In the genomic region with DNA sequence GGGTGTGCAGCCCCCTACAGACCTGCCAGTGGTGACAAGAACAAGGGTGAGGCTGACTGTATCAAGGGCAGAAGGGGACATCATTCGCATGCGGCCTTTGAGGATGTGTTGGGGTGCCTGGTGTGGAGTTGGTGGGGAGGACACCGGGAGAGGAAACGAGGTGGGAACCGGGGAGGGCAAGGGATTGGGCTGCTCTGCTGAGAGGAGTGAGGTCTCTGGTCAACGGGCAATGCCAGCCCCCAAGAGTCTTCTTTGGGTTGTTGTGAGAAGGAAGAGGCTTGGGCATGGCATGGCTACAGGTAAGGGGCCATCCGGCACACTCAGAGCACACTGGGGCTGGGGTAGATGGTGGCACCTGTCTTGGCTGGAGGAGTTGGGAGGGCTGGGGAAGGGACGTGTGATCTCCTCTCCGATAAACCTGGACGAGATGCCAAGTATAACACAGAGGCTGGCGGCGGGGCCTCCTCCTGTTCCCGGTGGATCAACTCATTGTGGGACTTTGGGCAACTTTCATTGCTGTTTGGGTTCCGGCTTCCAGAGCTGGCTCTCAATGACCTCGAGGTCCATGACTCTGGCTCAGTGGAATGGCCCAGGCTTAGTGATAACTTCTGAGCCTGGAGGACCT, we compare ENCODE assay signal across 18 cellular contexts. TPM values are rescaled to one million over a fixed set of nuclear protein-coding genes. Genes with fewer than 3 reads are reported as not detected.
A peak's percentile ranks its signal among the peaks of the same experiment; 100 is the strongest.
DNase-seq lines count a peak whose midpoint lies in the region; ATAC-seq, FAIRE-seq and TF ChIP-seq lines count a peak whose summit lies in the region.
"Had no signal": no experiment of that assay in that cellular context is flagged by ENCODE, and none has a peak within 500 bp of the region (broad histone marks: within the 10 kb centered on the region; RNA-seq: fewer than 3 reads in every experiment).

No MANE protein-coding gene starts in this region.

- H3K9me3 ChIP-seq in kidney (ENCODE audit: control insufficient read depth in 1 of 2, low read length in 2 of 2): no peaks in the 10 kb centered on the region
- H3K9me3 ChIP-seq in effector memory CD4-positive, alpha-beta T cell (ENCODE audit: control insufficient read depth, low read length): no peaks in the 10 kb centered on the region

- no peaks in the 10 kb centered on the region for H3K9me3 Mint-ChIP-seq in chondrocyte (ENCODE audit: low read depth)

- FAIRE-seq in kidney (lab: Jason Lieb, UNC): no peak
- FAIRE-seq: G401.6, GM12892 had no signal

- no peaks in the 10 kb centered on the region for H3K36me3 Mint-ChIP-seq in chondrocyte (ENCODE audit: low read depth)

- ATAC-seq in GM18505 (IDR thresholded peaks at IDR 0.05; ENCODE audit: unreplicated experiment): no peak
- no peak for ATAC-seq in GM18870 (IDR thresholded peaks at IDR 0.05; ENCODE audit: unreplicated experiment)
- ATAC-seq: GM23338, HCT116 had no signal

- H3K27me3 ChIP-seq in effector memory CD4-positive, alpha-beta T cell (replicated peaks; ENCODE audit: control insufficient read depth, insufficient read depth, low read length, poor library complexity, severe bottlenecking): peaks cover 4% of the 10 kb centered on the region

- peak; percentile 60 for DNase-seq in chondrocyte (ENCODE audit: low spot score)
- peak; percentile 61 for DNase-seq in kidney
- DNase-seq in posterior vena cava (ENCODE audit: low spot score): peak; percentile 66
- DNase-seq in effector memory CD4-positive, alpha-beta T cell: no peak
- DNase-seq: C1 segment of cervical spinal cord; Calu3; CD4-positive, alpha-beta memory T cell; COR-L47; DMS53; DND-41; H9 had no signal

- H3K9ac ChIP-seq in kidney (ENCODE audit: low read length in 2 of 2): no peak overlapping the region

- peaks cover 14% of the 10 kb centered on the region for H3K4me1 Mint-ChIP-seq in chondrocyte (ENCODE audit: low read depth)
- H3K4me1 Mint-ChIP-seq: GM23338 had no signal

- no peaks in the 10 kb centered on the region for H3K4me1 ChIP-seq in kidney (ENCODE audit: control insufficient read depth in 1 of 2, insufficient read depth in 1 of 2, low read depth in 1 of 2, low read length in 2 of 2)
- no peaks in the 10 kb centered on the region for H3K4me1 ChIP-seq in effector memory CD4-positive, alpha-beta T cell (ENCODE audit: control insufficient read depth, insufficient read depth, low read length, poor library complexity, severe bottlenecking)

- H3K4me3 ChIP-seq in kidney (ENCODE audit: low read length in 2 of 2): no peak overlapping the region
- H3K4me3 ChIP-seq in effector memory CD4-positive, alpha-beta T cell (ENCODE audit: insufficient read depth, low read depth, low read length, poor library complexity, severe bottlenecking): no peak overlapping the region
- H3K4me3 ChIP-seq: GM23338 had no signal

- peaks cover 6% of the 10 kb centered on the region for H3K27me3 Mint-ChIP-seq in chondrocyte (ENCODE audit: low read depth)

- no peaks in the 10 kb centered on the region for H3K36me3 ChIP-seq in kidney (ENCODE audit: control insufficient read depth in 1 of 2, insufficient read depth in 2 of 2, low read length in 2 of 2)
- no peaks in the 10 kb centered on the region for H3K36me3 ChIP-seq in effector memory CD4-positive, alpha-beta T cell (ENCODE audit: control insufficient read depth, insufficient read depth, low read length)

- no peak overlapping the region for H3K4me3 Mint-ChIP-seq in chondrocyte (ENCODE audit: unreplicated experiment)
- H3K4me3 Mint-ChIP-seq: CD4-positive, alpha-beta memory T cell; GM23338; H9 had no signal

- intact Hi-C loops in kidney (cut with DNase I) (no loop called here), posterior vena cava (cut with DNase I) (no loop called here)

- TF ChIP-seq POLR2A in GM18505 (IDR thresholded peaks at IDR 0.05; ENCODE audit: borderline replicate concordance, extremely low read depth, insufficient read depth, insufficient read length): no peak

- TF ChIP-seq CTCF in chondrocyte (IDR thresholded peaks at IDR 0.05): no peak
- TF ChIP-seq CTCF in kidney (IDR thresholded peaks at IDR 0.05; ENCODE audit: borderline replicate concordance, extremely low read depth, insufficient read depth): no peak

- no peak overlapping the region for H3K27ac Mint-ChIP-seq in chondrocyte (ENCODE audit: unreplicated experiment)
- H3K27ac Mint-ChIP-seq: CD4-positive, alpha-beta memory T cell; GM23338; H9 had no signal

- no peak overlapping the region for H3K27ac ChIP-seq in kidney (ENCODE audit: low read depth in 2 of 2, low read length in 2 of 2)
- H3K27ac ChIP-seq in effector memory CD4-positive, alpha-beta T cell (ENCODE audit: insufficient read depth, low read length, poor library complexity, severe bottlenecking): no peak overlapping the region

RNA-seq across cellular contexts. Expression of a gene that starts 37.0 kb away (rescaled TPM):
- total RNA-seq in chondrocyte (not detected in 3 replicates), kidney (0.63 TPM), posterior vena cava (under 1 TPM; 0.19 to 0.29 TPM)
- 0.67 TPM for polyA plus RNA-seq in kidney (ENCODE audit: insufficient read depth, low read depth, low replicate concordance)
- total RNA-seq: Calu3; CD4-positive, alpha-beta memory T cell had no signal
- polyA plus RNA-seq: BJ; CD4-positive, alpha-beta memory T cell had no signal

Comparison
In these comparisons a context has a peak if more than half of its experiments do, and no peak if none do; other contexts are left out.
1. DNase-seq: peak in chondrocyte (single experiment), kidney (single experiment) and posterior vena cava (single experiment); none in effector memory CD4-positive, alpha-beta T cell (0 of 3).